Comparison of ENCODE assay signal across 38 cellular contexts in the genomic region with DNA sequence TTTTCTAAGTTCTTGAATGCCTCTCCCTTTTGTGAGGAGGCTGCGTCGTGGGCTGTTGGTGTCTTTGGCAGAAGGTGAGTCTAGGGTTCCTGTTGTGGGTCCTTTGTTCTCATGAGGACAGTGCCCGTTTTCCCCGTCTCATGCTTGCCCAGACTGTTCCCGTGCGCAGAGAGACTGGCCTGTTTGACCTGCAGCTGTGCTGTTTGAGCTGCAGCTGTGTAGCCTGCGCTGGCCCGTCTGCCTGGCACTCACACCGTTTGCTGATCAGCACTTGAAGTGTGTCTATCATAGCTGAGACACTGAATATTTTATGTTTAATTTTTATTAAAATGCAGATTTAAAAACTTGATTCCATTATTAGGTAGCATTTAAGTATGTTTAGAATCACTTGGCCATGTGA. TPM values are rescaled to one million over a fixed set of nuclear protein-coding genes. Genes with fewer than 3 reads are reported as not detected.
"Had no signal": no experiment of that assay in that cellular context is flagged by ENCODE, and none has a peak within 500 bp of the region (broad histone marks: within the 10 kb centered on the region; RNA-seq: fewer than 3 reads in every experiment).

No MANE protein-coding gene starts in this region.

- H3K4me3 ChIP-seq: body of pancreas, breast epithelium had no signal

- DNase-seq: activated CD4-positive, alpha-beta memory T cell treated with anti-CD3 and anti-CD28 coated beads, Interleukin-2, amount 10 ng/mL, durations not matched to agents 7 days and 5 days; activated CD4-positive, alpha-beta T cell treated with anti-CD3 and anti-CD28 coated beads for 1 hour; activated CD4-positive, alpha-beta T cell treated with anti-CD3 and anti-CD28 coated beads for 36 hours; activated CD4-positive, alpha-beta T cell treated with anti-CD3 and anti-CD28 coated beads for 48 hours; activated CD4-positive, alpha-beta T cell treated with anti-CD3 and anti-CD28 coated beads, Interleukin-2, amount 50 U/mL, for 1 hour; activated CD4-positive, alpha-beta T cell treated with anti-CD3 and anti-CD28 coated beads, Interleukin-2, amount 50 U/mL, for 48 hours; activated CD4-positive, CD25-positive, alpha-beta regulatory T cell; activated CD8-positive, alpha-beta memory T cell treated with anti-CD3 and anti-CD28 coated beads for 24 hours; activated CD8-positive, alpha-beta memory T cell treated with anti-CD3 and anti-CD28 coated beads, Interleukin-2, amount 10 ng/mL, durations not matched to agents 7 days and 5 days; activated CD8-positive, alpha-beta memory T cell treated with anti-CD3 and anti-CD28 coated beads, Interleukin-2, amount 50 U/mL, for 48 hours; activated CD8-positive, alpha-beta T cell treated with anti-CD3 and anti-CD28 coated beads, Interleukin-2, amount 10 ng/mL, durations not matched to agents 7 days and 5 days; activated effector memory CD4-positive, alpha-beta T cell treated with Interleukin-2 at 50 U/mL for 16 hours; activated gamma-delta T cell; activated naive CD4-positive, alpha-beta T cell treated with anti-CD3 and anti-CD28 coated beads, Interleukin-2, amount 50 U/mL, for 16 hours; activated naive CD4-positive, alpha-beta T cell treated with Interleukin-2 at 50 U/mL for 16 hours; activated naive CD8-positive, alpha-beta T cell treated with anti-CD3 and anti-CD28 coated beads for 36 hours; activated T-cell treated with anti-CD3 and anti-CD28 coated beads, Interleukin-2, amount 50 U/mL, for 24 hours; activated T-cell treated with anti-CD3 and anti-CD28 coated beads, Interleukin-2, amount 50 U/mL, for 48 hours; adrenal gland; amniotic stem cell; body of pancreas; brain microvascular endothelial cell; central memory CD4-positive, alpha-beta T cell; T-helper 1 cell; T-helper 2 cell; T-helper 9 cell; WERI-Rb-1 had no signal

- H3K9me3 Mint-ChIP-seq: activated CD4-positive, alpha-beta memory T cell treated with anti-CD3 and anti-CD28 coated beads, Interleukin-2, amount 10 ng/mL, durations not matched to agents 7 days and 5 days; activated naive CD4-positive, alpha-beta T cell treated with anti-CD3 and anti-CD28 coated beads, Interleukin-2, amount 50 U/mL, for 72 hours; activated naive CD8-positive, alpha-beta T cell treated with anti-CD3 and anti-CD28 coated beads for 36 hours; activated T-cell treated with anti-CD3 and anti-CD28 coated beads, Interleukin-2, amount 50 U/mL, for 24 hours; activated T-helper 2 cell treated with anti-CD3 and anti-CD28 coated beads, Interferon-gamma antibody, Interleukin-2, Interleukin-4, amounts not matched to agents 10 μg/mL and 5 μg/mL and 100 μg/mL, durations not matched to agents 14 hours and 24 hours and 36 hours; T-helper 1 cell treated with Interleukin-12 subunit alpha and Interleukin-12 subunit beta and Interleukin-4 antibody, amounts not matched to agents 30 μg/mL and 1 μg/mL, for 36 hours; T-helper 2 cell treated with Interferon-gamma antibody and Interleukin-4, amounts not matched to agents 5 μg/mL and 100 μg/mL, for 36 hours had no signal

- H3K27ac ChIP-seq: adrenal gland, body of pancreas, brain microvascular endothelial cell, breast epithelium, WERI-Rb-1 had no signal

- H3K9me3 ChIP-seq: adrenal gland, body of pancreas, breast epithelium had no signal

- ATAC-seq: activated CD4-positive, alpha-beta T cell treated with anti-CD3 and anti-CD28 coated beads for 36 hours; activated CD4-positive, CD25-positive, alpha-beta regulatory T cell treated with anti-CD3 and anti-CD28 coated beads, Interleukin-2, amount 50 U/mL, for 24 hours; activated CD8-positive, alpha-beta memory T cell treated with anti-CD3 and anti-CD28 coated beads, Interleukin-2, amount 10 ng/mL, durations not matched to agents 7 days and 5 days; activated CD8-positive, alpha-beta T cell treated with anti-CD3 and anti-CD28 coated beads, Interleukin-2, amount 10 ng/mL, durations not matched to agents 7 days and 5 days; activated naive CD4-positive, alpha-beta T cell treated with anti-CD3 and anti-CD28 coated beads, Interleukin-2, amount 50 U/mL, for 72 hours; body of pancreas; WTC11 had no signal

- H3K27me3 Mint-ChIP-seq: activated CD4-positive, alpha-beta memory T cell treated with anti-CD3 and anti-CD28 coated beads, Interleukin-2, amount 10 ng/mL, durations not matched to agents 7 days and 5 days; activated CD4-positive, alpha-beta T cell treated with anti-CD3 and anti-CD28 coated beads for 36 hours; activated CD8-positive, alpha-beta memory T cell treated with anti-CD3 and anti-CD28 coated beads, Interleukin-2, amount 10 ng/mL, durations not matched to agents 7 days and 5 days; activated naive CD8-positive, alpha-beta T cell treated with anti-CD3 and anti-CD28 coated beads for 36 hours; activated T-cell treated with anti-CD3 and anti-CD28 coated beads, Interleukin-2, amount 50 U/mL, for 24 hours had no signal

- H3K27ac Mint-ChIP-seq: activated CD4-positive, alpha-beta memory T cell treated with anti-CD3 and anti-CD28 coated beads, Interleukin-2, amount 10 ng/mL, durations not matched to agents 7 days and 5 days; activated CD4-positive, alpha-beta T cell treated with anti-CD3 and anti-CD28 coated beads for 36 hours; activated CD8-positive, alpha-beta memory T cell treated with anti-CD3 and anti-CD28 coated beads, Interleukin-2, amount 10 ng/mL, durations not matched to agents 7 days and 5 days; activated CD8-positive, alpha-beta T cell treated with anti-CD3 and anti-CD28 coated beads, Interleukin-2, amount 10 ng/mL, durations not matched to agents 7 days and 5 days; activated naive CD4-positive, alpha-beta T cell treated with anti-CD3 and anti-CD28 coated beads, Interleukin-2, amount 50 U/mL, for 72 hours; activated naive CD8-positive, alpha-beta T cell treated with anti-CD3 and anti-CD28 coated beads for 36 hours; activated T-cell treated with anti-CD3 and anti-CD28 coated beads, Interleukin-2, amount 50 U/mL, for 24 hours; activated T-helper 2 cell treated with anti-CD3 and anti-CD28 coated beads, Interferon-gamma antibody, Interleukin-2, Interleukin-4, amounts not matched to agents 10 μg/mL and 5 μg/mL and 100 μg/mL, durations not matched to agents 14 hours and 24 hours and 36 hours; T-helper 1 cell treated with Interleukin-12 subunit alpha and Interleukin-12 subunit beta and Interleukin-4 antibody, amounts not matched to agents 30 μg/mL and 1 μg/mL, for 36 hours; T-helper 2 cell treated with Interferon-gamma antibody and Interleukin-4, amounts not matched to agents 5 μg/mL and 100 μg/mL, for 36 hours; WTC11 had no signal

- H3K36me3 ChIP-seq: adrenal gland, brain microvascular endothelial cell, breast epithelium, WERI-Rb-1 had no signal

- H3K36me3 Mint-ChIP-seq: activated CD8-positive, alpha-beta memory T cell treated with anti-CD3 and anti-CD28 coated beads, Interleukin-2, amount 10 ng/mL, durations not matched to agents 7 days and 5 days; activated naive CD4-positive, alpha-beta T cell treated with anti-CD3 and anti-CD28 coated beads, Interleukin-2, amount 50 U/mL, for 72 hours; activated naive CD8-positive, alpha-beta T cell treated with anti-CD3 and anti-CD28 coated beads for 36 hours had no signal

- H3K27me3 ChIP-seq: adrenal gland, body of pancreas, brain microvascular endothelial cell, breast epithelium had no signal

- H3K4me1 Mint-ChIP-seq: activated CD4-positive, alpha-beta memory T cell treated with anti-CD3 and anti-CD28 coated beads, Interleukin-2, amount 10 ng/mL, durations not matched to agents 7 days and 5 days; activated CD4-positive, alpha-beta T cell treated with anti-CD3 and anti-CD28 coated beads for 36 hours; activated CD8-positive, alpha-beta memory T cell treated with anti-CD3 and anti-CD28 coated beads, Interleukin-2, amount 10 ng/mL, durations not matched to agents 7 days and 5 days; activated naive CD8-positive, alpha-beta T cell treated with anti-CD3 and anti-CD28 coated beads for 36 hours; WTC11 had no signal

- H3K4me3 Mint-ChIP-seq: activated CD4-positive, alpha-beta memory T cell treated with anti-CD3 and anti-CD28 coated beads, Interleukin-2, amount 10 ng/mL, durations not matched to agents 7 days and 5 days; activated CD4-positive, alpha-beta T cell treated with anti-CD3 and anti-CD28 coated beads for 36 hours; activated CD8-positive, alpha-beta memory T cell treated with anti-CD3 and anti-CD28 coated beads, Interleukin-2, amount 10 ng/mL, durations not matched to agents 7 days and 5 days; activated CD8-positive, alpha-beta T cell treated with anti-CD3 and anti-CD28 coated beads, Interleukin-2, amount 10 ng/mL, durations not matched to agents 7 days and 5 days; activated naive CD8-positive, alpha-beta T cell treated with anti-CD3 and anti-CD28 coated beads for 36 hours; activated T-cell treated with anti-CD3 and anti-CD28 coated beads, Interleukin-2, amount 50 U/mL, for 24 hours; T-helper 1 cell treated with Interleukin-12 subunit alpha and Interleukin-12 subunit beta and Interleukin-4 antibody, amounts not matched to agents 30 μg/mL and 1 μg/mL, for 36 hours; T-helper 2 cell treated with Interferon-gamma antibody and Interleukin-4, amounts not matched to agents 5 μg/mL and 100 μg/mL, for 36 hours; WTC11 had no signal

- H3K4me1 ChIP-seq: adrenal gland, body of pancreas, breast epithelium had no signal

RNA-seq across cellular contexts. Expression of gene GOLGA6L2, which starts 9.9 kb away (rescaled TPM):
- total RNA-seq: activated CD4-positive, alpha-beta memory T cell treated with anti-CD3 and anti-CD28 coated beads, Interleukin-2, amount 10 ng/mL, durations not matched to agents 7 days and 5 days; activated CD4-positive, alpha-beta T cell treated with anti-CD3 and anti-CD28 coated beads for 36 hours; activated CD8-positive, alpha-beta memory T cell treated with anti-CD3 and anti-CD28 coated beads, Interleukin-2, amount 10 ng/mL, durations not matched to agents 7 days and 5 days; activated CD8-positive, alpha-beta T cell treated with anti-CD3 and anti-CD28 coated beads, Interleukin-2, amount 10 ng/mL, durations not matched to agents 7 days and 5 days; activated naive CD4-positive, alpha-beta T cell treated with anti-CD3 and anti-CD28 coated beads, Interleukin-2, amount 50 U/mL, for 72 hours; activated naive CD8-positive, alpha-beta T cell treated with anti-CD3 and anti-CD28 coated beads for 36 hours; activated T-helper 2 cell treated with anti-CD3 and anti-CD28 coated beads, Interferon-gamma antibody, Interleukin-2, Interleukin-4, amounts not matched to agents 10 μg/mL and 5 μg/mL and 100 μg/mL, durations not matched to agents 14 hours and 24 hours and 36 hours; adrenal gland; aorta; astrocyte; body of pancreas; breast epithelium; cardiac septum; cerebellum; WTC11 had no signal
